Comparison of ENCODE assay signal across 20 cellular contexts in genomic region chr13:110182003-110182402, GRCh38.
DNase-seq lines count a peak whose midpoint lies in the region; ATAC-seq and TF ChIP-seq lines count a peak whose summit lies in the region.
"Had no signal": no experiment of that assay in that cellular context is flagged by ENCODE, and none has a peak within 500 bp of the region (broad histone marks: within the 10 kb centered on the region; RNA-seq: fewer than 3 reads in every experiment).

No MANE protein-coding gene starts in this region.

- BruUV-seq in mammary epithelial cell (replicated peaks; lab: Mats Ljungman, UMichigan), result no TSS peak

- no peak overlapping the region for H3K9ac ChIP-seq in mammary epithelial cell (ENCODE audit: insufficient read depth, low read length)
- H3K9ac ChIP-seq: BLaER1 treated with 17β-estradiol and CSF1 and Interleukin-3, amounts not matched to agents 10 nM and 100 nM; GM23248 had no signal

- CTCF ChIA-PET in mammary epithelial cell (lab: Charles Lee; ENCODE audit: low non-redundant PET), result no interaction called here

- H3K4me3 ChIP-seq in mammary epithelial cell (replicated peaks in 1 of 3; ENCODE audit: insufficient read depth in 1 of 3, low read depth in 2 of 3, low read length in 3 of 3), result no peak overlapping the region
- H3K4me3 ChIP-seq: BLaER1 treated with 17β-estradiol and CSF1 and Interleukin-3, amounts not matched to agents 10 nM and 100 nM; GM12878; GM23248 had no signal

- H2AFZ ChIP-seq in mammary epithelial cell (ENCODE audit: low read depth, low read length), result no peak overlapping the region
- H2AFZ ChIP-seq: GM23248 had no signal

- H3K27ac Mint-ChIP-seq in stimulated activated naive CD8-positive, alpha-beta T cell treated with anti-CD3 and anti-CD28 coated beads, Interleukin-15, amount 100 ng/mL, for 72 hours, result no peak overlapping the region
- no peak overlapping the region for H3K27ac Mint-ChIP-seq in endothelial cell (ENCODE audit: unreplicated experiment)
- H3K27ac Mint-ChIP-seq: B cell; CD8-positive, alpha-beta T cell; IgD-negative memory B cell had no signal

- WGBS in mammary epithelial cell (ENCODE audit: low coverage, missing lambda C conversion rate), result 69% methylated on average over 5 of the region's 11 CpGs

- H3K27ac ChIP-seq in foreskin keratinocyte, result no peak overlapping the region
- H3K27ac ChIP-seq in mammary epithelial cell (ENCODE audit: insufficient read depth, low read depth, low read length), result no peak overlapping the region
- H3K27ac ChIP-seq: BLaER1 treated with 17β-estradiol and CSF1 and Interleukin-3, amounts not matched to agents 10 nM and 100 nM; GM23248 had no signal

- no peak overlapping the region for H3K4me3 Mint-ChIP-seq in stimulated activated naive CD8-positive, alpha-beta T cell treated with anti-CD3 and anti-CD28 coated beads, Interleukin-15, amount 100 ng/mL, for 72 hours
- peak overlapping the region; percentile 79 for H3K4me3 Mint-ChIP-seq in endothelial cell (ENCODE audit: unreplicated experiment)
- H3K4me3 Mint-ChIP-seq: B cell; CD8-positive, alpha-beta T cell; IgD-negative memory B cell had no signal

- peaks cover 13% of the 10 kb centered on the region for H3K36me3 ChIP-seq in mammary epithelial cell (ENCODE audit: insufficient read depth, low read length)
- H3K36me3 ChIP-seq: BLaER1 treated with 17β-estradiol and CSF1 and Interleukin-3, amounts not matched to agents 10 nM and 100 nM had no signal

- dilution Hi-C loops in mammary epithelial cell (cut with HindIII; ENCODE audit: low sequenced_read_pairs), result no loop called here

- peaks cover 7% of the 10 kb centered on the region for H3K27me3 Mint-ChIP-seq in stimulated activated naive CD8-positive, alpha-beta T cell treated with anti-CD3 and anti-CD28 coated beads, Interleukin-15, amount 100 ng/mL, for 72 hours
- peaks cover 26% of the 10 kb centered on the region for H3K27me3 Mint-ChIP-seq in endothelial cell (ENCODE audit: unreplicated experiment)
- H3K27me3 Mint-ChIP-seq: B cell had no signal

- no peak overlapping the region for H3K4me2 ChIP-seq in mammary epithelial cell (ENCODE audit: insufficient read depth, low read depth, low read length)
- H3K4me2 ChIP-seq: BLaER1 treated with 17β-estradiol and CSF1 and Interleukin-3, amounts not matched to agents 10 nM and 100 nM had no signal

- peak; percentile 33 for ATAC-seq in stimulated activated naive CD8-positive, alpha-beta T cell treated with anti-CD3 and anti-CD28 coated beads, Interleukin-15, amount 100 ng/mL, for 72 hours
- ATAC-seq in stimulated activated naive CD8-positive, alpha-beta T cell treated with anti-CD3 and anti-CD28 coated beads, Interleukin-15, Interleukin-2, amounts not matched to agents 100 U/mL and 50 U/mL, for 24 hours, result no peak
- ATAC-seq in foreskin keratinocyte (no peak), GM19397 (IDR thresholded peaks at IDR 0.05; ENCODE audit: unreplicated experiment) (no peak)
- ATAC-seq: CD8-positive, alpha-beta T cell; GM12878; HepG2 had no signal

- H3K27me3 ChIP-seq in foreskin keratinocyte (no peaks in the 10 kb centered on the region), mammary epithelial cell (ENCODE audit: insufficient read depth, low read length) (no peaks in the 10 kb centered on the region)
- H3K27me3 ChIP-seq: BLaER1 treated with 17β-estradiol and CSF1 and Interleukin-3, amounts not matched to agents 10 nM and 100 nM had no signal

- TF ChIP-seq CTCF in endothelial cell (IDR thresholded peaks at IDR 0.05; ENCODE audit: unreplicated experiment) (no peak), foreskin keratinocyte (conservative IDR thresholded peaks at IDR 0.05) (no peak), mammary epithelial cell (conservative IDR thresholded peaks at IDR 0.05 in 1 of 2, IDR thresholded peaks at IDR 0.05 in 1 of 2; ENCODE audit: extremely low read depth in 1 of 2, insufficient read depth in 1 of 2, low read depth in 1 of 2, low read length in 2 of 2) (no peak)

- DNase-seq in stimulated activated naive CD8-positive, alpha-beta T cell treated with anti-CD3 and anti-CD28 coated beads, Interleukin-15, amount 100 ng/mL, for 72 hours, result no peak
- no peak for DNase-seq in stimulated activated naive CD8-positive, alpha-beta T cell treated with anti-CD3 and anti-CD28 coated beads, Interleukin-15, Interleukin-2, amounts not matched to agents 100 U/mL and 50 U/mL, for 24 hours
- DNase-seq in endothelial cell (ENCODE audit: low spot score), result no peak
- peak; percentile 64 for DNase-seq in posterior vena cava (ENCODE audit: low spot score)
- no peak for DNase-seq in foreskin keratinocyte
- no peak for DNase-seq in mammary epithelial cell
- no peak for DNase-seq in KG1 (lab: John Stamatoyannopoulos, UW)
- DNase-seq: 8988T; Calu3; CD8-positive, alpha-beta T cell; DND-41; EL; GM23248; HCEC 1CT had no signal

- H3K9me3 Mint-ChIP-seq in stimulated activated naive CD8-positive, alpha-beta T cell treated with anti-CD3 and anti-CD28 coated beads, Interleukin-15, amount 100 ng/mL, for 72 hours, result no peaks in the 10 kb centered on the region
- no peaks in the 10 kb centered on the region for H3K9me3 Mint-ChIP-seq in endothelial cell (ENCODE audit: unreplicated experiment)
- H3K9me3 Mint-ChIP-seq: CD8-positive, alpha-beta T cell had no signal

- intact Hi-C loops in posterior vena cava (cut with DNase I), result no loop called here
- intact Hi-C loops in mammary epithelial cell (cut with micrococcal nuclease), result no loop called here

- H3K9me3 ChIP-seq in mammary epithelial cell (replicated peaks; ENCODE audit: insufficient read depth, low read length), result no peaks in the 10 kb centered on the region

- H3K4me1 ChIP-seq in foreskin keratinocyte (no peaks in the 10 kb centered on the region), mammary epithelial cell (ENCODE audit: insufficient read depth, low read length) (no peaks in the 10 kb centered on the region)

- H3K79me2 ChIP-seq in mammary epithelial cell (ENCODE audit: insufficient read depth, low read length), result no peaks in the 10 kb centered on the region

- in situ Hi-C loops in mammary epithelial cell (cut with MboI; ENCODE audit: low sequenced_read_pairs in 2 of 2), result no loop called here

- no peaks in the 10 kb centered on the region for H3K4me1 Mint-ChIP-seq in stimulated activated naive CD8-positive, alpha-beta T cell treated with anti-CD3 and anti-CD28 coated beads, Interleukin-15, amount 100 ng/mL, for 72 hours
- H3K4me1 Mint-ChIP-seq in endothelial cell (ENCODE audit: unreplicated experiment), result peaks cover 20% of the 10 kb centered on the region
- H3K4me1 Mint-ChIP-seq: B cell, IgD-negative memory B cell had no signal

- no peaks in the 10 kb centered on the region for H4K20me1 ChIP-seq in mammary epithelial cell (ENCODE audit: insufficient read depth, low read length)
- H4K20me1 ChIP-seq: BLaER1 treated with 17β-estradiol and CSF1 and Interleukin-3, amounts not matched to agents 10 nM and 100 nM had no signal

- H3K36me3 Mint-ChIP-seq in endothelial cell (ENCODE audit: low read depth, unreplicated experiment), result peaks cover 63% of the 10 kb centered on the region
- H3K36me3 Mint-ChIP-seq: CD8-positive, alpha-beta T cell; IgD-negative memory B cell had no signal
